In the genomic region with DNA sequence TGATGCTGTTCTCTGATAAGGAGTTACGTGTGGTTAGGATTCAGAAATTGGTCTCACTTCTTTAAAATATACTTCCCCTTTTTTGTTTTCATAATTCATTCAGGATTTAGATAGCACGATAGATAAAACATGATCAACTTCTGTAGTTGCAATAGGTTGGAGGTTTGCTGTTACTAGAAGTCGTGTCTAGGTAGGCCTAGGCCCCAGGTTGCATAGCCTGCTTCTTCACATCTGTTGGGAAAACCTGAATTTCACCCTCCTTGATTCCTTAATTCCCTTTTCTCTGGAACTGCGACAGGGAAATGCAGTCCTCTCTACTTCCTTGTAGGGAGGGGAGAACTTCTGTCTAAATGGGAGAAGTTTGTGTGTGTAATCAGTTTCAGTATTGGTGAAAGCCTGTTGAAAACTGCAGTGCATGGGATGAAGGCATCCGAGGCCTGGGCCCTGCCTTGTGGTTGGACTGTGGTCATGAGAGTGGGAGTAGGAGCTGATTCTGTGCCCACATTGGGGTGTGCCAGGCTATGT, we compare ENCODE assay signal across 9 cellular contexts. TPM values are rescaled to one million over a fixed set of nuclear protein-coding genes. Genes with fewer than 3 reads are reported as not detected.
DNase-seq lines count a peak whose midpoint lies in the region; ATAC-seq and TF ChIP-seq lines count a peak whose summit lies in the region.
"Had no signal": no experiment of that assay in that cellular context is flagged by ENCODE, and none has a peak within 500 bp of the region (broad histone marks: within the 10 kb centered on the region; RNA-seq: fewer than 3 reads in every experiment).

No MANE protein-coding gene starts in this region.

- H4K20me1 ChIP-seq in neural progenitor cell (ENCODE audit: low read depth): no peaks in the 10 kb centered on the region

- H3K4me3 ChIP-seq in neural progenitor cell: no peak overlapping the region

- H3K36me3 ChIP-seq in neural progenitor cell: no peaks in the 10 kb centered on the region

- H3K9me3 Mint-ChIP-seq in activated naive CD8-positive, alpha-beta T cell (ENCODE audit: low read depth): no peaks in the 10 kb centered on the region
- no peaks in the 10 kb centered on the region for H3K9me3 Mint-ChIP-seq in neural progenitor cell

- H3K4me3 Mint-ChIP-seq in activated naive CD8-positive, alpha-beta T cell: peak overlapping the region; percentile 35
- no peak overlapping the region for H3K4me3 Mint-ChIP-seq in neural progenitor cell
- H3K4me3 Mint-ChIP-seq: CD4-positive, CD25-positive, alpha-beta regulatory T cell had no signal

- H3K27me3 ChIP-seq in neural progenitor cell: no peaks in the 10 kb centered on the region

- peak overlapping the region; percentile 78 for H3K27ac Mint-ChIP-seq in activated naive CD8-positive, alpha-beta T cell
- no peak overlapping the region for H3K27ac Mint-ChIP-seq in neural progenitor cell

- H3K36me3 Mint-ChIP-seq in activated naive CD8-positive, alpha-beta T cell: no peaks in the 10 kb centered on the region
- peaks cover 9% of the 10 kb centered on the region for H3K36me3 Mint-ChIP-seq in neural progenitor cell
- H3K36me3 Mint-ChIP-seq: CD4-positive, CD25-positive, alpha-beta regulatory T cell had no signal

- H2AFZ ChIP-seq in neural progenitor cell (replicated peaks): no peak overlapping the region

- peak; percentile 42 for ATAC-seq in GM21390 (IDR thresholded peaks at IDR 0.05; ENCODE audit: unreplicated experiment)

- H3K27me3 Mint-ChIP-seq in activated naive CD8-positive, alpha-beta T cell: no peaks in the 10 kb centered on the region
- peaks cover 2% of the 10 kb centered on the region for H3K27me3 Mint-ChIP-seq in neural progenitor cell (ENCODE audit: insufficient read depth, low read depth)

- H3K79me2 ChIP-seq in neural progenitor cell (ENCODE audit: low read depth): no peaks in the 10 kb centered on the region

- H3K4me1 ChIP-seq in neural progenitor cell: peaks cover 8% of the 10 kb centered on the region

- no peaks in the 10 kb centered on the region for H3K9me3 ChIP-seq in neural progenitor cell (ENCODE audit: low read depth)

- no peak overlapping the region for H3K4me2 ChIP-seq in neural progenitor cell

- H3F3A ChIP-seq in neural progenitor cell (ENCODE audit: low read depth): no peaks in the 10 kb centered on the region

- no peak overlapping the region for H3K27ac ChIP-seq in neural progenitor cell

- DNase-seq in AG08395 (ENCODE audit: low spot score) (peak; percentile 12), M059J (ENCODE audit: low read depth) (peak; percentile 52), renal cortical epithelial cell (ENCODE audit: low read depth) (peak; percentile 66), neural progenitor cell (ENCODE audit: low spot score) (no peak), DMS114 treated with DMSO at 0.1 percent for 48 hours (lab: John Stamatoyannopoulos, UW; ENCODE audit: unreplicated experiment) (no peak), hepatic stellate cell (ENCODE audit: low spot score) (no peak)
- DNase-seq: CD4-positive, CD25-positive, alpha-beta regulatory T cell had no signal

- TF ChIP-seq CTCF in neural progenitor cell (IDR thresholded peaks at IDR 0.05): no peak

- no peak overlapping the region for H3K9ac ChIP-seq in neural progenitor cell

- H3K4me1 Mint-ChIP-seq in activated naive CD8-positive, alpha-beta T cell (ENCODE audit: low read depth): peaks cover 44% of the 10 kb centered on the region
- peaks cover 24% of the 10 kb centered on the region for H3K4me1 Mint-ChIP-seq in neural progenitor cell

RNA-seq across cellular contexts. Expression of a gene that starts 33.3 kb away (rescaled TPM):
- not detected in 2 replicates for total RNA-seq in M059J (2014; rRNA removed; shearing (Covaris generic))
- total RNA-seq in renal cortical epithelial cell (not detected in 2 replicates), neural progenitor cell (ENCODE audit: low replicate concordance) (not detected in 2 replicates)

Comparison
In these comparisons a context has a peak if more than half of its experiments do, and no peak if none do; other contexts are left out.
1. DNase-seq: peak in AG08395 (single experiment), M059J (single experiment) and renal cortical epithelial cell (single experiment); none in neural progenitor cell (single experiment), DMS114 treated with DMSO at 0.1 percent for 48 hours (single experiment) and hepatic stellate cell (single experiment).